14 cellular contexts compared by ENCODE assay signal in genomic region chr22:27226666-27227065, GRCh38.
"Had no signal": no experiment of that assay in that cellular context is flagged by ENCODE, and none has a peak within 500 bp of the region (broad histone marks: within the 10 kb centered on the region; RNA-seq: fewer than 3 reads in every experiment).

No MANE protein-coding gene starts in this region.

- H3K9me3 Mint-ChIP-seq: neural progenitor cell had no signal

- FAIRE-seq: frontal cortex, keratinocyte had no signal

- H3K79me2 ChIP-seq: parathyroid adenoma had no signal

- H3K9ac ChIP-seq: neural progenitor cell, parathyroid adenoma had no signal

- H3K4me1 Mint-ChIP-seq: activated CD4-positive, alpha-beta T cell treated with anti-CD3 and anti-CD28 coated beads for 36 hours had no signal

- H3K4me3 Mint-ChIP-seq: activated CD4-positive, alpha-beta T cell treated with anti-CD3 and anti-CD28 coated beads for 36 hours; activated CD8-positive, alpha-beta T cell treated with anti-CD3 and anti-CD28 coated beads, Interleukin-2, amount 10 ng/mL, durations not matched to agents 7 days and 5 days; activated naive CD4-positive, alpha-beta T cell treated with anti-CD3 and anti-CD28 coated beads for 36 hours; neural progenitor cell had no signal

- H2AFZ ChIP-seq: neural progenitor cell, parathyroid adenoma had no signal

- H3K36me3 ChIP-seq: heart right ventricle, neural progenitor cell, stomach, thoracic aorta, WERI-Rb-1 had no signal

- ATAC-seq: activated CD4-positive, alpha-beta T cell treated with anti-CD3 and anti-CD28 coated beads for 36 hours; activated CD8-positive, alpha-beta T cell treated with anti-CD3 and anti-CD28 coated beads, Interleukin-2, amount 10 ng/mL, durations not matched to agents 7 days and 5 days; heart right ventricle; left ventricle myocardium superior had no signal

- H3K27me3 ChIP-seq: neural progenitor cell had no signal

- H3K36me3 Mint-ChIP-seq: neural progenitor cell had no signal

- H3K4me2 ChIP-seq: neural progenitor cell had no signal

- DNase-seq: activated CD4-positive, alpha-beta T cell treated with anti-CD3 and anti-CD28 coated beads for 36 hours; activated CD8-positive, alpha-beta memory T cell treated with anti-CD3 and anti-CD28 coated beads, Interleukin-2, amount 50 U/mL, for 48 hours; activated CD8-positive, alpha-beta T cell treated with anti-CD3 and anti-CD28 coated beads, Interleukin-2, amount 10 ng/mL, durations not matched to agents 7 days and 5 days; activated naive CD4-positive, alpha-beta T cell treated with anti-CD3 and anti-CD28 coated beads for 36 hours; heart right ventricle; left ventricle myocardium superior; stomach; T1000; WERI-Rb-1 had no signal

- H3K27ac Mint-ChIP-seq: activated CD4-positive, alpha-beta T cell treated with anti-CD3 and anti-CD28 coated beads for 36 hours; activated CD8-positive, alpha-beta T cell treated with anti-CD3 and anti-CD28 coated beads, Interleukin-2, amount 10 ng/mL, durations not matched to agents 7 days and 5 days; activated naive CD4-positive, alpha-beta T cell treated with anti-CD3 and anti-CD28 coated beads for 36 hours; neural progenitor cell had no signal

- H3K9me3 ChIP-seq: thoracic aorta had no signal

- H3K27ac ChIP-seq: heart right ventricle, neural progenitor cell, parathyroid adenoma, stomach, thoracic aorta, WERI-Rb-1 had no signal

- H3K4me3 ChIP-seq: heart right ventricle, neural progenitor cell, stomach, thoracic aorta had no signal
